In the genomic region with DNA sequence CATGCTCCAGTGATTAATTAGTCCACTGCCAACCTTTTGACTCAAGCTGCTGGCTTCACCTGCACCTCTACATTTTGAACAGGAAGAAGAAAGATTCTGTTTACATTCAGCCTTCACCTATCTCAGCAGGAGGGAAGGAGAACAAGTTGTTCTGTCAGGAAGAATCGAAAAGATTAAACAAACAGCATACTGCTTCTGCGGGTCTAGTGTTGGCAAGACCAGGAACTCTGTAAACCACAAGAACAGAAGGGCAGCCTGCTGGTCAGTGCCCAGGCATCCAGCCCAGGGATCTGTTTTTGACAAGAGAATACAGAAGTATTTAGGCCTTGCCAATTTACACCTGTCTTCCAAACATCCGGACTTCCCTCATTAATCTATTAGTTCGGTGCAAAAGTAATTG, we compare ENCODE assay signal across 11 cellular contexts.
A peak's percentile ranks its signal among the peaks of the same experiment; 100 is the strongest.
DNase-seq lines count a peak whose midpoint lies in the region; ATAC-seq and TF ChIP-seq lines count a peak whose summit lies in the region.
"Had no signal": no experiment of that assay in that cellular context is flagged by ENCODE, and none has a peak within 500 bp of the region (broad histone marks: within the 10 kb centered on the region; RNA-seq: fewer than 3 reads in every experiment).

No MANE protein-coding gene starts in this region.

- H3K27me3 ChIP-seq in uterus, result no peaks in the 10 kb centered on the region

- no peak overlapping the region for H3K4me3 ChIP-seq in uterus
- H3K4me3 ChIP-seq: HAP-1 had no signal

- H3K27ac ChIP-seq in 22Rv1, result peak overlapping the region; percentile 74
- peak overlapping the region; percentile 85 for H3K27ac ChIP-seq in C4-2B
- H3K27ac ChIP-seq in uterus, result no peak overlapping the region
- H3K27ac ChIP-seq: HL-60 had no signal

- intact Hi-C loops in uterus (cut with DNase I; ENCODE audit: low total_unique reads), result no loop called here

- no peaks in the 10 kb centered on the region for H3K36me3 ChIP-seq in uterus
- H3K36me3 ChIP-seq: HAP-1 had no signal

- H3K4me1 ChIP-seq in uterus, result no peaks in the 10 kb centered on the region
- H3K4me1 ChIP-seq: Caco-2 had no signal

- TF ChIP-seq POLR2A in uterus (IDR thresholded peaks at IDR 0.05), result no peak

- no peak for TF ChIP-seq CTCF in 22Rv1 (IDR thresholded peaks at IDR 0.05)
- TF ChIP-seq CTCF in C4-2B (conservative IDR thresholded peaks at IDR 0.05), result no peak
- TF ChIP-seq CTCF in uterus (IDR thresholded peaks at IDR 0.05), result no peak

- DNase-seq in NCI-H69 (lab: John Stamatoyannopoulos, UW) (peak; percentile 6), mucosa of gallbladder (ENCODE audit: low spot score) (peak; percentile 86), uterus (no peak)
- no peak for DNase-seq in activated CD4-positive, CD25-positive, alpha-beta regulatory T cell treated with anti-CD3 and anti-CD28 coated beads, Interleukin-2, amount 50 U/mL, for 72 hours
- DNase-seq: Caco-2; CD8-positive, alpha-beta memory T cell had no signal

- ATAC-seq in HG03432 (IDR thresholded peaks at IDR 0.05; ENCODE audit: unreplicated experiment), result no peak

- H3K9me3 ChIP-seq in uterus, result no peaks in the 10 kb centered on the region
- H3K9me3 ChIP-seq: Caco-2, HAP-1 had no signal

Comparison
In these comparisons a context has a peak if more than half of its experiments do, and no peak if none do; other contexts are left out.
1. H3K27ac ChIP-seq: peak in 22Rv1 (single experiment) and C4-2B (single experiment); none in uterus (0 of 2).
2. DNase-seq: peak in NCI-H69 (single experiment) and mucosa of gallbladder (single experiment); none in activated CD4-positive, CD25-positive, alpha-beta regulatory T cell treated with anti-CD3 and anti-CD28 coated beads, Interleukin-2, amount 50 U/mL, for 72 hours (single experiment) and uterus (0 of 2).